Comparison of ENCODE assay signal across 1 cellular context in genomic region chr10:59779656-59780521, GRCh38.
TF ChIP-seq lines count a peak whose summit lies in the region.

No MANE protein-coding gene starts in this region.

TF ChIP-seq in K562, 482 proteins besides CTCF, POLR2A, EP300 and RAD21 (continued from another document):
- no peak for TF ChIP-seq ZNF583 (CRISPR knock-in tag; IDR thresholded peaks at IDR 0.05)
- TF ChIP-seq BDP1 (IDR thresholded peaks at IDR 0.05; ENCODE audit: insufficient read depth, insufficient read length) = no peak
- TF ChIP-seq MYC (IDR thresholded peaks at IDR 0.05; ENCODE audit: low read depth, low read length) = no peak
- no peak for TF ChIP-seq MYC (CRISPR knock-in tag; IDR thresholded peaks at IDR 0.05; ENCODE audit: borderline replicate concordance, low read depth)
- no peak for TF ChIP-seq RHOXF2B (CRISPR knock-in tag; conservative IDR thresholded peaks at IDR 0.05)
- no peak for TF ChIP-seq TCFL5 (CRISPR knock-in tag; conservative IDR thresholded peaks at IDR 0.05)
- TF ChIP-seq ILK (tag; IDR thresholded peaks at IDR 0.05; ENCODE audit: borderline replicate concordance, low read depth) = no peak
- no peak for TF ChIP-seq KLF6 (CRISPR knock-in tag; IDR thresholded peaks at IDR 0.05; ENCODE audit: borderline replicate concordance)
- no peak for TF ChIP-seq ZNF778 (CRISPR knock-in tag; IDR thresholded peaks at IDR 0.05)
- no peak for TF ChIP-seq FOXM1 (IDR thresholded peaks at IDR 0.05; ENCODE audit: low read depth)
- TF ChIP-seq FOXM1 (CRISPR knock-in tag; IDR thresholded peaks at IDR 0.05; ENCODE audit: low read depth) = no peak
- TF ChIP-seq ZNF23 (CRISPR knock-in tag; IDR thresholded peaks at IDR 0.05) = no peak
- no peak for TF ChIP-seq NFATC3 (IDR thresholded peaks at IDR 0.05)
- TF ChIP-seq ZNF239 (CRISPR knock-in tag; IDR thresholded peaks at IDR 0.05) = no peak
TF ChIP-seq in K562: peak in this region for 0.
